Comparison of ENCODE assay signal across 9 cellular contexts in the genomic region with DNA sequence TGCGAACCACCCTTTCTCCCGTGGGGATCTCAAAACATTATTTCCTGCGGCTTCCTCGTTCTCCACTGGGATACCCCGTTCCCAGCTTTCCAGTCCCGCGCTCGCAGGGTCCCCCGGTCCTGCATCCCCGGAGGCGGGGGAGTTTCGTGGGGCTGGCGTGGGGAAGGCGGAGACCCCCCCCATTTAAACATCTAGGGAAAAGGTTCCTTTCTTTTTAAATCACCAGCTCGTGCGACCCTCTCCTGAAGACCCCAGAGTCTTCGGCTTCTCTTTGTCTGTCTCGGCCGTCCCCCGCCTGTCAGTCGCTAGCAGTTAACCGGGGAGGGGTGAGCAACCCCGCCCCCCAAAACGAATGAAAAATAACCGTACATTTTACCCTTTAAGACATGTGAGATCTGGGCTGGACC. TPM values are rescaled to one million over a fixed set of nuclear protein-coding genes. Genes with fewer than 3 reads are reported as not detected.
A peak's percentile ranks its signal among the peaks of the same experiment; 100 is the strongest.
DNase-seq lines count a peak whose midpoint lies in the region; TF ChIP-seq lines count a peak whose summit lies in the region.
"Had no signal": no experiment of that assay in that cellular context is flagged by ENCODE, and none has a peak within 500 bp of the region (broad histone marks: within the 10 kb centered on the region; RNA-seq: fewer than 3 reads in every experiment).

No MANE protein-coding gene starts in this region.

- peaks cover 32% of the 10 kb centered on the region for H3K4me1 ChIP-seq in neural progenitor cell

- H3K9me3 ChIP-seq in MG63 (no peaks in the 10 kb centered on the region), neural progenitor cell (ENCODE audit: low read depth) (no peaks in the 10 kb centered on the region)

- H2AFZ ChIP-seq in neural progenitor cell (replicated peaks), result no peak overlapping the region

- H3K9ac ChIP-seq in neural progenitor cell, result peak overlapping the region; percentile 62

- H3F3A ChIP-seq in neural progenitor cell (ENCODE audit: low read depth), result peaks cover 79% of the 10 kb centered on the region

- H3K27ac ChIP-seq in coronary artery (no peak overlapping the region), neural progenitor cell (peak overlapping the region; percentile 98), caudate nucleus (ENCODE audit: low read depth, low read length) (no peak overlapping the region)

- peaks cover 5% of the 10 kb centered on the region; the same call in 1 of the 2 replicates for H3K27me3 ChIP-seq in GM06990 (replicated peaks; ENCODE audit: control insufficient read depth, insufficient read depth, low read length)
- peaks cover 80% of the 10 kb centered on the region for H3K27me3 ChIP-seq in MG63
- no peaks in the 10 kb centered on the region for H3K27me3 ChIP-seq in neural progenitor cell

- DNase-seq in GM06990 (ENCODE audit: extremely low read depth, insufficient read length) (no peak), MG63 (no peak), coronary artery (ENCODE audit: low spot score) (no peak), neural progenitor cell (ENCODE audit: low spot score) (no peak), GM10266 (ENCODE audit: extremely low spot score) (no peak), GOT3 (lab: John Stamatoyannopoulos, UW) (no peak), caudate nucleus (lab: John Stamatoyannopoulos, UW) (no peak)
- DNase-seq: activated CD4-positive, alpha-beta T cell treated with anti-CD3 and anti-CD28 coated beads, Interleukin-2, amount 50 U/mL, for 1 hour; NCI-H774 had no signal

- peak overlapping the region; percentile 100 for H3K4me3 Mint-ChIP-seq in neural progenitor cell

- H3K27ac Mint-ChIP-seq in neural progenitor cell, result peak overlapping the region; percentile 100

- peaks cover 92% of the 10 kb centered on the region for H3K79me2 ChIP-seq in neural progenitor cell (ENCODE audit: low read depth)

- H3K4me2 ChIP-seq in neural progenitor cell, result peak overlapping the region; percentile 89

- peaks cover 16% of the 10 kb centered on the region for H3K27me3 Mint-ChIP-seq in neural progenitor cell (ENCODE audit: insufficient read depth, low read depth)

- peaks cover 17% of the 10 kb centered on the region for H3K36me3 Mint-ChIP-seq in neural progenitor cell

- H3K4me1 Mint-ChIP-seq in neural progenitor cell, result peaks cover 40% of the 10 kb centered on the region

- H3K36me3 ChIP-seq in GM06990 (ENCODE audit: control insufficient read depth, insufficient read depth, low read length) (no peaks in the 10 kb centered on the region), MG63 (no peaks in the 10 kb centered on the region), neural progenitor cell (no peaks in the 10 kb centered on the region)

- TF ChIP-seq CTCF in GM06990 (IDR thresholded peaks at IDR 0.05; ENCODE audit: insufficient read depth, low read length, poor library complexity, severe bottlenecking) (no peak), coronary artery (IDR thresholded peaks at IDR 0.05) (no peak), neural progenitor cell (IDR thresholded peaks at IDR 0.05) (no peak), GM10266 (IDR thresholded peaks at IDR 0.05; ENCODE audit: control insufficient read depth, insufficient read depth, low read depth, missing control alignments) (no peak)

- peaks cover 33% of the 10 kb centered on the region for H4K20me1 ChIP-seq in neural progenitor cell (ENCODE audit: low read depth)

- peak overlapping the region; percentile 68 for H3K4me3 ChIP-seq in GM06990 (replicated peaks; ENCODE audit: low read depth, low read length)
- H3K4me3 ChIP-seq in MG63, result peak overlapping the region; percentile 23
- H3K4me3 ChIP-seq in coronary artery, result peak overlapping the region; percentile 61
- peak overlapping the region; percentile 97 for H3K4me3 ChIP-seq in neural progenitor cell

- H3K9me3 Mint-ChIP-seq in neural progenitor cell, result peaks cover 4% of the 10 kb centered on the region

RNA-seq across cellular contexts. Expression of a gene that starts 0.5 kb away (rescaled TPM):
- 0.52 and 0.95 TPM in 2 replicates for total RNA-seq in MG63 (2014; rRNA removed; shearing (Covaris generic); ENCODE audit: low replicate concordance)
- 129 and 137 TPM in 2 replicates for total RNA-seq in neural progenitor cell (ENCODE audit: low replicate concordance)

RNA-seq across cellular contexts. Expression of a gene that starts 28.3 kb away (rescaled TPM):
- not detected in 2 replicates for total RNA-seq in MG63 (2014; rRNA removed; shearing (Covaris generic); ENCODE audit: low replicate concordance)
- total RNA-seq in neural progenitor cell (ENCODE audit: low replicate concordance), result not detected in 2 replicates

RNA-seq across cellular contexts. Expression of a gene that starts 52.1 kb away (rescaled TPM):
- total RNA-seq in MG63 (2014; rRNA removed; shearing (Covaris generic); ENCODE audit: low replicate concordance), result 266 and 293 TPM in 2 replicates
- total RNA-seq in neural progenitor cell (ENCODE audit: low replicate concordance), result 93.0 and 103 TPM in 2 replicates

Comparison
In these comparisons a context has a peak if more than half of its experiments do, and no peak if none do; other contexts are left out.
1. H3K4me3 ChIP-seq: peak in every context shown above with its lines; median percentile 97 in neural progenitor cell; 68 in GM06990; 61 in coronary artery; 23 in MG63.
2. RNA of a gene that starts 0.5 kb away (total RNA-seq): 129 to 137 TPM in neural progenitor cell; 0.52 to 0.95 TPM in MG63; every median in the first group is over 10 times any median in the second.